27 cellular contexts compared by ENCODE assay signal in genomic region chr2:150505178-150505577, GRCh38. TPM values are rescaled to one million over a fixed set of nuclear protein-coding genes. Genes with fewer than 3 reads are reported as not detected.
"Had no signal": no experiment of that assay in that cellular context is flagged by ENCODE, and none has a peak within 500 bp of the region (broad histone marks: within the 10 kb centered on the region; RNA-seq: fewer than 3 reads in every experiment).

No MANE protein-coding gene starts in this region.

- H3K36me3 ChIP-seq: left lung, lower lobe of right lung, pancreas, prostate gland, sigmoid colon, spleen, tibial nerve, uterus had no signal

- H3K9me3 Mint-ChIP-seq: nephron; stimulated activated effector memory CD8-positive, alpha-beta T cell treated with anti-CD3 and anti-CD28 coated beads, Interleukin-12 subunit alpha, Interleukin-12 subunit beta, amount 100 ng/mL, for 72 hours; stimulated activated naive CD8-positive, alpha-beta T cell treated with anti-CD3 and anti-CD28 coated beads, Interleukin-15, amount 100 ng/mL, for 72 hours had no signal

- FAIRE-seq: keratinocyte, pancreas, small intestine had no signal

- H3K4me3 ChIP-seq: left lung, lower lobe of right lung, pancreas, prostate gland, sigmoid colon, spleen, tibial nerve, uterus had no signal

- H3K9me3 ChIP-seq: left lung, lower lobe of right lung, pancreas, prostate gland, sigmoid colon, spleen, tibial nerve, uterus had no signal

- H3K4me3 Mint-ChIP-seq: naive thymus-derived CD8-positive, alpha-beta T cell; nephron; neural crest cell; stimulated activated effector memory CD8-positive, alpha-beta T cell treated with anti-CD3 and anti-CD28 coated beads, Interleukin-12 subunit alpha, Interleukin-12 subunit beta, amount 100 ng/mL, for 72 hours; stimulated activated naive CD8-positive, alpha-beta T cell treated with anti-CD3 and anti-CD28 coated beads, Interleukin-15, amount 100 ng/mL, for 72 hours; type B pancreatic cell had no signal

- H3K27ac ChIP-seq: left lung, lower lobe of right lung, pancreas, prostate gland, sigmoid colon, spleen, tibial nerve, uterus had no signal

- ATAC-seq: left colon; left lung; lower lobe of right lung; naive thymus-derived CD8-positive, alpha-beta T cell; pancreas; right cardiac atrium; stimulated activated effector memory CD8-positive, alpha-beta T cell treated with anti-CD3 and anti-CD28 coated beads, Interleukin-12 subunit alpha, Interleukin-12 subunit beta, amount 100 ng/mL, for 72 hours; stimulated activated naive CD8-positive, alpha-beta T cell treated with anti-CD3 and anti-CD28 coated beads, Interleukin-15, amount 100 ng/mL, for 72 hours had no signal

- H3K27ac Mint-ChIP-seq: naive thymus-derived CD8-positive, alpha-beta T cell; nephron; stimulated activated effector memory CD8-positive, alpha-beta T cell treated with anti-CD3 and anti-CD28 coated beads, Interleukin-12 subunit alpha, Interleukin-12 subunit beta, amount 100 ng/mL, for 72 hours; stimulated activated naive CD8-positive, alpha-beta T cell treated with anti-CD3 and anti-CD28 coated beads, Interleukin-15, amount 100 ng/mL, for 72 hours; type B pancreatic cell had no signal

- H3K27me3 ChIP-seq: left lung, pancreas, sigmoid colon, spleen, tibial nerve, uterus had no signal

- H3K4me1 Mint-ChIP-seq: naive thymus-derived CD8-positive, alpha-beta T cell; nephron; neural crest cell; stimulated activated effector memory CD8-positive, alpha-beta T cell treated with anti-CD3 and anti-CD28 coated beads, Interleukin-12 subunit alpha, Interleukin-12 subunit beta, amount 100 ng/mL, for 72 hours; stimulated activated naive CD8-positive, alpha-beta T cell treated with anti-CD3 and anti-CD28 coated beads, Interleukin-15, amount 100 ng/mL, for 72 hours had no signal

- DNase-seq: hippocampal formation; left colon; left lung; lower lobe of right lung; mammary epithelial cell; mesenchymal stem cell; naive thymus-derived CD8-positive, alpha-beta T cell; nucleus accumbens; pancreas; posterior cingulate gyrus; retina; right cardiac atrium; sigmoid colon; small intestine; spleen; stimulated activated CD4-positive, alpha-beta T cell treated with anti-CD3 and anti-CD28 coated beads, Interleukin-4, amount 100 ng/mL, for 24 hours; stimulated activated naive CD4-positive, alpha-beta T cell; stimulated activated naive CD8-positive, alpha-beta T cell treated with anti-CD3 and anti-CD28 coated beads, Interleukin-15, amount 100 ng/mL, for 72 hours; substantia nigra; uterus had no signal

- H3K27me3 Mint-ChIP-seq: stimulated activated naive CD8-positive, alpha-beta T cell treated with anti-CD3 and anti-CD28 coated beads, Interleukin-15, amount 100 ng/mL, for 72 hours; type B pancreatic cell had no signal

- H3K4me1 ChIP-seq: left lung, lower lobe of right lung, pancreas, prostate gland, spleen, tibial nerve, uterus had no signal

- H3K36me3 Mint-ChIP-seq: naive thymus-derived CD8-positive, alpha-beta T cell; stimulated activated effector memory CD8-positive, alpha-beta T cell treated with anti-CD3 and anti-CD28 coated beads, Interleukin-12 subunit alpha, Interleukin-12 subunit beta, amount 100 ng/mL, for 72 hours; type B pancreatic cell had no signal

RNA-seq across cellular contexts. Expression of gene RND3, which starts 17.7 kb away (rescaled TPM):
- total RNA-seq: naive thymus-derived CD8-positive, alpha-beta T cell had no signal
- polyA plus RNA-seq: naive thymus-derived CD8-positive, alpha-beta T cell had no signal
